ENCODE assay signal across 16 cellular contexts in the genomic region with DNA sequence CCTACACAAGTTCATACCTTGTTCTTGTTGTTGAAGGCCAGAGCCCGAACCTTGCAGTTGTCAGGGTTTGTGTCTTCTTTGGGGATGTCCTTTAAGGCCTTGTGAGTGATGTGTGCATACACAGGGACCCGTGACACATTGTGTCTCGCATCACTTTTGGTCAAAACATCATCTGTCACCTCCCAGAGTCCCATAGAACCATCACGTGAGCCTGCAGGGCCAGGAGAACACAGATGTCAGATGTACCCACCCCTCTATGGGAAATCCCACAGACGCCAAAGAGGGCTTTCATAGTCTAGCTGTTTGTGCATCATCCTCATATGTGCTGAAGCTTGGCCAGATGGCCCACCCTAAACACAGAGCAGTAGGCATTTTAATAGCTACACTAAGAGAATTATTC. TPM values are rescaled to one million over a fixed set of nuclear protein-coding genes. Genes with fewer than 3 reads are reported as not detected.
DNase-seq lines count a peak whose midpoint lies in the region; ATAC-seq and TF ChIP-seq lines count a peak whose summit lies in the region.
"Had no signal": no experiment of that assay in that cellular context is flagged by ENCODE, and none has a peak within 500 bp of the region (broad histone marks: within the 10 kb centered on the region; RNA-seq: fewer than 3 reads in every experiment).

No MANE protein-coding gene starts in this region.

- H3K36me3 Mint-ChIP-seq in naive B cell (no peaks in the 10 kb centered on the region), Calu3 (ENCODE audit: insufficient read depth, unreplicated experiment) (peaks cover 18% of the 10 kb centered on the region)

- intact Hi-C loops in Calu3 (cut with micrococcal nuclease; ENCODE audit: unreplicated experiment), result no loop called here

- no peak for TF ChIP-seq CTCF in Calu3 (IDR thresholded peaks at IDR 0.05; ENCODE audit: unreplicated experiment)

- H3K4me1 Mint-ChIP-seq in naive B cell, result peaks cover 6 to 13% (median 11%) of the 10 kb centered on the region in 3 donors
- no peaks in the 10 kb centered on the region for H3K4me1 Mint-ChIP-seq in Calu3 (ENCODE audit: low read depth, unreplicated experiment)
- H3K4me1 Mint-ChIP-seq: activated T-helper 17 cell treated with anti-CD3 and anti-CD28 coated beads, Interleukin-2, amount 50 U/mL, for 72 hours had no signal

- DNase-seq in naive B cell (peak; percentile 28), NOMO-1 treated with DMSO at 0.1 percent for 48 hours (lab: John Stamatoyannopoulos, UW; ENCODE audit: unreplicated experiment) (no peak), Calu3 (no peak), DMS53 (lab: John Stamatoyannopoulos, UW) (no peak)
- DNase-seq: activated CD4-positive, alpha-beta memory T cell treated with anti-CD3 and anti-CD28 coated beads for 36 hours; amniotic stem cell; H7; NCI-H146; NCI-H526 treated with DMSO at 0.1 percent for 48 hours; T-helper 2 cell had no signal

- no peak overlapping the region for H3K4me3 Mint-ChIP-seq in naive B cell
- H3K4me3 Mint-ChIP-seq in Calu3 (ENCODE audit: low read depth, unreplicated experiment), result no peak overlapping the region
- H3K4me3 Mint-ChIP-seq: activated CD4-positive, alpha-beta memory T cell treated with anti-CD3 and anti-CD28 coated beads for 36 hours; activated T-helper 17 cell treated with anti-CD3 and anti-CD28 coated beads, Interleukin-2, amount 50 U/mL, for 72 hours had no signal

- BruUV-seq in Calu3 (replicated peaks; lab: Mats Ljungman, UMichigan), result no TSS peak

- ATAC-seq in GM18907 (IDR thresholded peaks at IDR 0.05; ENCODE audit: unreplicated experiment) (peak; percentile 61), GM21825 (IDR thresholded peaks at IDR 0.05; ENCODE audit: unreplicated experiment) (peak; percentile 57), HG03159 (IDR thresholded peaks at IDR 0.05; ENCODE audit: unreplicated experiment) (peak; percentile 63), naive B cell (ENCODE audit: low read depth in 2 of 2) (peak; percentile 43 to 68), GM21786 (IDR thresholded peaks at IDR 0.05; ENCODE audit: unreplicated experiment) (no peak)
- ATAC-seq: activated T-helper 17 cell treated with anti-CD3 and anti-CD28 coated beads, Interleukin-2, amount 50 U/mL, for 72 hours; K562 had no signal

- CTCF ChIA-PET in Calu3 (lab: Charles Lee), result no interaction called here

- H3K27ac Mint-ChIP-seq in naive B cell (peak overlapping the region in 1 of 6 donors; percentile 95), Calu3 (ENCODE audit: unreplicated experiment) (no peak overlapping the region)
- H3K27ac Mint-ChIP-seq: activated CD4-positive, alpha-beta memory T cell treated with anti-CD3 and anti-CD28 coated beads for 36 hours had no signal

- H3K27me3 Mint-ChIP-seq in naive B cell (peaks cover 14 to 61% (median 34%) of the 10 kb centered on the region in 3 donors), Calu3 (ENCODE audit: unreplicated experiment) (no peaks in the 10 kb centered on the region)
- H3K27me3 Mint-ChIP-seq: activated CD4-positive, alpha-beta memory T cell treated with anti-CD3 and anti-CD28 coated beads for 36 hours; activated T-helper 17 cell treated with anti-CD3 and anti-CD28 coated beads, Interleukin-2, amount 50 U/mL, for 72 hours had no signal

- H3K9me3 Mint-ChIP-seq in naive B cell (no peaks in the 10 kb centered on the region), Calu3 (ENCODE audit: low read depth, unreplicated experiment) (no peaks in the 10 kb centered on the region)
- H3K9me3 Mint-ChIP-seq: activated CD4-positive, alpha-beta memory T cell treated with anti-CD3 and anti-CD28 coated beads for 36 hours; activated T-helper 17 cell treated with anti-CD3 and anti-CD28 coated beads, Interleukin-2, amount 50 U/mL, for 72 hours had no signal

RNA-seq across cellular contexts. Expression of gene DCAF12, which starts 28.2 kb away (rescaled TPM):
- polyA plus RNA-seq in naive B cell (ENCODE audit: low read depth in 6 of 6), result 1 to 10 TPM in 2 of 6 donors, under 1 TPM in 3, not detected in 1; 0.39 to 1.1 (median 0.93) TPM
- total RNA-seq in Calu3 (2022), result 20.8 and 24.4 TPM in 2 replicates

RNA-seq across cellular contexts. Expression of gene UBAP2, which starts 49.6 kb away (rescaled TPM):
- 10 to 100 TPM in 1 of 6 donors, 1 to 10 TPM in 5; 4.1 to 11.5 (median 7.7) TPM for polyA plus RNA-seq in naive B cell (ENCODE audit: low read depth in 6 of 6)
- total RNA-seq in Calu3 (2022), result 45.5 and 48.4 TPM in 2 replicates
